1 cellular context compared by ENCODE assay signal in the genomic region with DNA sequence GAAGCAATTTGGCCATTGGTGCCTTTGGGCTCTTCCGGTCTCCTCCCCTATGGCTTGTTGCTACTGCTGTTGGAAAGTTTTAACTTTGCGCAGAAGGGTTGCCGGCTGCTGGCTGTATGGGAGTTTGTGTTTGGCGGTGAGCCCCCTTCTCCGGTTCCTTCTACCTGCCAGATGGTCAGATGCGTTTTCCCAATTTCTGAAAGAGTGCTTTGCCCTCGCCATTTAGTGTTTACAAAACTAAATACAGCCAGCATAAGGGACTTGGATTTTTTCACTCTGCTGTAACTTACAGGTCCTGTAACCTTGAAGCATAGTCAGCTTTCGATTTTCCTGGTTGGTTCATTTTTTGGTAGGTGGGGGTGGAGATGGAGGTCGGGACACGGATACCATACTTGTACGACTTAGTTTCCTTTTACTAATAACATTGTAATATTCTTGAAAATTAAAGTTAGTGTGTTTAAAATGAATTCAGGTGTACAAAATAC.
TF ChIP-seq lines count a peak whose summit lies in the region.

No MANE protein-coding gene starts in this region.

TF ChIP-seq in endothelial cell of umbilical vein, 7 proteins besides CTCF, POLR2A, EP300 and RAD21:
- TF ChIP-seq MYC (IDR thresholded peaks at IDR 0.05; ENCODE audit: low read depth, low read length) (no peak), POLR2AphosphoS5 (IDR thresholded peaks at IDR 0.05; ENCODE audit: insufficient read depth, low read depth, low read length) (no peak), FOS (IDR thresholded peaks at IDR 0.05; ENCODE audit: borderline replicate concordance, insufficient read depth, low read length) (no peak), EZH2 (IDR thresholded peaks at IDR 0.05; ENCODE audit: borderline replicate concordance, low read depth, low read length, severe bottlenecking) (no peak), JUN (IDR thresholded peaks at IDR 0.05; ENCODE audit: borderline replicate concordance, insufficient read depth, insufficient read length, low read depth) (no peak), GATA2 (IDR thresholded peaks at IDR 0.05; ENCODE audit: insufficient read depth, insufficient read length, low read depth, low read length) (no peak)
- TF ChIP-seq, protein P1, sequence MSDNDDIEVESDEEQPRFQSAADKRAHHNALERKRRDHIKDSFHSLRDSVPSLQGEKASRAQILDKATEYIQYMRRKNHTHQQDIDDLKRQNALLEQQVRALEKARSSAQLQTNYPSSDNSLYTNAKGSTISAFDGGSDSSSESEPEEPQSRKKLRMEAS (IDR thresholded peaks at IDR 0.05; ENCODE audit: insufficient read depth, insufficient read length): no peak
